Comparison of ENCODE assay signal across 1 cellular context in the genomic region with DNA sequence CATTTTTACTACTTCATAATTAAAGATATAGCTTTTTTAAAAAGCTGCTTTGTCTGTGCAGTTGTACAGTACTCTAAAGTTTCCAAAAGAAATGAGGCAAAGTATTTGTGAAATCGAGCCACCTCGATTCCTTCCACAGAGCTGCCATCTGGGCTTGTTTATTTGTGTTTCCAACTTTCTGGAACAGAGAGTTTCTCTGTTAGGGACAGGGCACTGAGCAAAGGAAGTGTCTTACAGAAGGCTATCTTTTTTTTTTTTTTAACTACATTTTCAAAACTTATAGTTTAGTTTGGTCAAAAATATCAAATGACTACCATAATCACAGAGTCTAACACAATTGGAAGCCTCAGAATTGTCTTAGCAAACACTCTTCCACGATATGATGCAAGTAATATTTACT.
TF ChIP-seq lines count a peak whose summit lies in the region.

No MANE protein-coding gene starts in this region.

TF ChIP-seq in H1, 55 proteins besides CTCF, POLR2A, EP300 and RAD21:
- TF ChIP-seq SIN3A (conservative IDR thresholded peaks at IDR 0.05 in 1 of 2, IDR thresholded peaks at IDR 0.05 in 1 of 2; ENCODE audit: low read depth in 1 of 2, low read length in 2 of 2), result no peak
- TF ChIP-seq TBP (IDR thresholded peaks at IDR 0.05; ENCODE audit: low read depth, low read length), result no peak
- no peak for TF ChIP-seq PHF8 (conservative IDR thresholded peaks at IDR 0.05; ENCODE audit: low read depth, low read length)
- TF ChIP-seq SAP30 (IDR thresholded peaks at IDR 0.05; ENCODE audit: insufficient read depth, insufficient replicate concordance, low read length), result no peak
